19 cellular contexts compared by ENCODE assay signal in genomic region chr3:44989636-44990373, GRCh38. TPM values are rescaled to one million over a fixed set of nuclear protein-coding genes. Genes with fewer than 3 reads are reported as not detected.
A peak's percentile ranks its signal among the peaks of the same experiment; 100 is the strongest.
DNase-seq lines count a peak whose midpoint lies in the region; ATAC-seq, FAIRE-seq and TF ChIP-seq lines count a peak whose summit lies in the region.
"Had no signal": no experiment of that assay in that cellular context is flagged by ENCODE, and none has a peak within 500 bp of the region (broad histone marks: within the 10 kb centered on the region; RNA-seq: fewer than 3 reads in every experiment).

No MANE protein-coding gene starts in this region.

- intact Hi-C loops in Right ventricle myocardium superior (cut with DNase I) = no loop called here
- intact Hi-C loops in cardiac septum (cut with DNase I) = loop anchor here (5.0 kb wide), 1 partner anchor 47 kb away; no protein-coding TSS in a partner anchor
- intact Hi-C loops in endothelial cell of umbilical vein (cut with micrococcal nuclease) = no loop called here

- H3K79me2 ChIP-seq in endothelial cell of umbilical vein (ENCODE audit: control insufficient read depth, insufficient read depth, low read length) = peaks cover 20% of the 10 kb centered on the region
- H3K79me2 ChIP-seq in MM.1S (ENCODE audit: low read length) = peaks cover 56% of the 10 kb centered on the region

- peak; percentile 24 for FAIRE-seq in endothelial cell of umbilical vein (lab: Jason Lieb, UNC)
- FAIRE-seq: GM12878 had no signal

- no peak overlapping the region for H2AFZ ChIP-seq in endothelial cell of umbilical vein (ENCODE audit: low read depth, low read length)
- no peak overlapping the region for H2AFZ ChIP-seq in MM.1S (ENCODE audit: low read length)

- POLR2A ChIA-PET in endothelial cell of umbilical vein (lab: Charles Lee) = no interaction called here

- H3K4me3 ChIP-seq in endothelial cell of umbilical vein (replicated peaks in 1 of 3; ENCODE audit: insufficient read depth in 1 of 3, low read depth in 1 of 3, low read length in 3 of 3) (no peak overlapping the region), skeletal muscle tissue (ENCODE audit: low read length in 3 of 3) (no peak overlapping the region), MM.1S (ENCODE audit: low read length) (no peak overlapping the region)
- H3K4me3 ChIP-seq: GM12878, Peyer's patch had no signal

- H3K9ac ChIP-seq in endothelial cell of umbilical vein (replicated peaks; ENCODE audit: extremely low read depth, insufficient read depth, low read length) (no peak overlapping the region), skeletal muscle tissue (ENCODE audit: low read depth in 1 of 3, low read length in 3 of 3) (peak overlapping the region in 1 of 3 donors; percentile 34), MM.1S (ENCODE audit: low read length) (no peak overlapping the region)

- no peaks in the 10 kb centered on the region for H3K27me3 ChIP-seq in endothelial cell of umbilical vein (ENCODE audit: control insufficient read depth in 2 of 2, insufficient read depth in 2 of 2, low read length in 2 of 2)
- H3K27me3 ChIP-seq in skeletal muscle tissue (ENCODE audit: control insufficient read depth in 3 of 3, insufficient read depth in 3 of 3, low read length in 3 of 3) = no peaks in the 10 kb centered on the region
- H3K27me3 ChIP-seq in MM.1S (replicated peaks; ENCODE audit: insufficient read depth, low read length) = no peaks in the 10 kb centered on the region
- H3K27me3 ChIP-seq: Peyer's patch had no signal

- H3K27ac ChIP-seq in endothelial cell of umbilical vein (ENCODE audit: insufficient read depth, low read depth, low read length) (no peak overlapping the region), skeletal muscle tissue (ENCODE audit: low read depth, low read length) (peak overlapping the region; percentile 57), MM.1S (ENCODE audit: low read length) (no peak overlapping the region)
- H3K27ac ChIP-seq: Peyer's patch had no signal

- ATAC-seq in Right ventricle myocardium superior (ENCODE audit: poor library complexity) = peak; percentile 65
- ATAC-seq: GM12878 had no signal

- H3K36me3 ChIP-seq in endothelial cell of umbilical vein (ENCODE audit: control insufficient read depth in 2 of 2, extremely low read depth in 1 of 2, insufficient read depth in 2 of 2, low read length in 2 of 2) (no peaks in the 10 kb centered on the region), skeletal muscle tissue (ENCODE audit: control insufficient read depth in 3 of 3, insufficient read depth in 3 of 3, low read length in 3 of 3) (peaks cover 13 to 28% (median 24%) of the 10 kb centered on the region in 3 donors), MM.1S (replicated peaks; ENCODE audit: insufficient read depth, low read length) (peaks cover 7% of the 10 kb centered on the region)

- BruUV-seq in endothelial cell of umbilical vein (replicated peaks; lab: Mats Ljungman, UMichigan) = no TSS peak

- dilution Hi-C loops in endothelial cell of umbilical vein (cut with MboI; ENCODE audit: extremely low pct_ligation_motif_present, low sequenced_read_pairs) = no loop called here

- no peaks in the 10 kb centered on the region for H3K9me3 ChIP-seq in endothelial cell of umbilical vein (replicated peaks; ENCODE audit: control insufficient read depth, insufficient read depth, low read length)
- no peaks in the 10 kb centered on the region for H3K9me3 ChIP-seq in skeletal muscle tissue (ENCODE audit: control insufficient read depth in 3 of 3, low read length in 3 of 3)
- H3K9me3 ChIP-seq in MM.1S (replicated peaks; ENCODE audit: insufficient read depth, low read length) = no peaks in the 10 kb centered on the region
- H3K9me3 ChIP-seq: Peyer's patch had no signal

- H3K4me1 ChIP-seq in endothelial cell of umbilical vein (ENCODE audit: control insufficient read depth, extremely low read depth, insufficient read depth, low read length) (no peaks in the 10 kb centered on the region), skeletal muscle tissue (ENCODE audit: control insufficient read depth in 3 of 3, insufficient read depth in 3 of 3, low read length in 3 of 3) (peaks cover 15 to 40% (median 25%) of the 10 kb centered on the region in 3 donors), MM.1S (ENCODE audit: low read length) (no peaks in the 10 kb centered on the region)

- no peak overlapping the region for H3K4me2 ChIP-seq in endothelial cell of umbilical vein (ENCODE audit: insufficient read depth, low read length)
- H3K4me2 ChIP-seq in MM.1S (ENCODE audit: low read depth, low read length) = no peak overlapping the region

- no peaks in the 10 kb centered on the region for H3F3A ChIP-seq in MM.1S (ENCODE audit: insufficient read depth, low read length)

- no peaks in the 10 kb centered on the region for H3K9me1 ChIP-seq in endothelial cell of umbilical vein (replicated peaks; ENCODE audit: control insufficient read depth, extremely low read depth, insufficient read depth, low read length)

- H4K20me1 ChIP-seq in endothelial cell of umbilical vein (replicated peaks; ENCODE audit: control insufficient read depth, extremely low read depth, insufficient read depth, low read length) = peaks cover 3% of the 10 kb centered on the region
- H4K20me1 ChIP-seq in MM.1S (ENCODE audit: insufficient read depth, low read length) = no peaks in the 10 kb centered on the region

- CTCF ChIA-PET in endothelial cell of umbilical vein (lab: Charles Lee) = no interaction called here

- DNase-seq in Right ventricle myocardium superior (no peak), cardiac septum (ENCODE audit: low spot score) (no peak), MV-4-11 (lab: John Stamatoyannopoulos, UW) (peak; percentile 66), endothelial cell of umbilical vein (ENCODE audit: low read depth, low spot score) (no peak), islet precursor cell (no peak), MM.1S (no peak)
- DNase-seq in effector CD4-positive, alpha-beta T cell = no peak
- DNase-seq: CD4-positive, CD25-positive, alpha-beta regulatory T cell; DMS53; KG1; NCI-H1436; NCI-H2029 treated with DMSO at 0.1 percent for 48 hours; NCI-H510A treated with DMSO at 0.1 percent for 48 hours; Peyer's patch; SHP77 treated with DMSO at 0.1 percent for 48 hours had no signal

- TF ChIP-seq POLR2A in endothelial cell of umbilical vein (IDR thresholded peaks at IDR 0.05; ENCODE audit: low read depth, low read length) = no peak

- no peak for TF ChIP-seq CTCF in endothelial cell of umbilical vein (IDR thresholded peaks at IDR 0.05; ENCODE audit: extremely low read depth in 1 of 2, insufficient read depth in 1 of 2, low read depth in 1 of 2, low read length in 2 of 2)
- TF ChIP-seq CTCF in MM.1S (IDR thresholded peaks at IDR 0.05; ENCODE audit: low read length) = no peak

- H3K9me2 ChIP-seq in MM.1S (replicated peaks; ENCODE audit: insufficient read depth, low read length) = no peaks in the 10 kb centered on the region

TF ChIP-seq in endothelial cell of umbilical vein, 7 proteins besides CTCF, POLR2A, EP300 and RAD21:
- TF ChIP-seq MAX (IDR thresholded peaks at IDR 0.05; ENCODE audit: insufficient read depth, insufficient read length) = no peak
- TF ChIP-seq EZH2 (IDR thresholded peaks at IDR 0.05; ENCODE audit: borderline replicate concordance, low read depth, low read length, severe bottlenecking) = no peak
- TF ChIP-seq JUN (IDR thresholded peaks at IDR 0.05; ENCODE audit: borderline replicate concordance, insufficient read depth, insufficient read length, low read depth) = no peak
- TF ChIP-seq POLR2AphosphoS5 (IDR thresholded peaks at IDR 0.05; ENCODE audit: insufficient read depth, low read depth, low read length) = no peak
- TF ChIP-seq MYC (IDR thresholded peaks at IDR 0.05; ENCODE audit: low read depth, low read length) = no peak
- no peak for TF ChIP-seq GATA2 (IDR thresholded peaks at IDR 0.05; ENCODE audit: insufficient read depth, insufficient read length, low read depth, low read length)
- TF ChIP-seq FOS (IDR thresholded peaks at IDR 0.05; ENCODE audit: borderline replicate concordance, insufficient read depth, low read length) = no peak

RNA-seq across cellular contexts. Expression of gene EXOSC7, which starts 13.8 kb away (rescaled TPM):
- total RNA-seq in Right ventricle myocardium superior = 24.4 TPM
- total RNA-seq in cardiac septum = 29.6 TPM
- total RNA-seq in endothelial cell of umbilical vein = 44.5 and 46.2 TPM in 2 replicates
- polyA plus RNA-seq in endothelial cell of umbilical vein = 35.3 and 53.8 TPM in 2 replicates
- polyA plus RNA-seq in endothelial cell of umbilical vein (2011; cell fraction: cytosol; rRNA removed) = 62.1 and 71.9 TPM in 2 replicates
- polyA plus RNA-seq in endothelial cell of umbilical vein (2011; cell fraction: nucleus; rRNA removed) = 50.0 and 63.3 TPM in 2 replicates
- polyA plus RNA-seq in endothelial cell of umbilical vein (2012) = 60.1 and 71.0 TPM in 2 replicates
- polyA minus RNA-seq in endothelial cell of umbilical vein = 42.3 and 48.3 TPM in 2 replicates
- 16.2 TPM for polyA minus RNA-seq in endothelial cell of umbilical vein (2011; cell fraction: cytosol; rRNA and poly(A)+ RNA removed)
- polyA minus RNA-seq in endothelial cell of umbilical vein (2011; cell fraction: nucleus; rRNA and poly(A)+ RNA removed) = 34.7 and 46.8 TPM in 2 replicates
- 36.0 TPM for total RNA-seq in skeletal muscle tissue

RNA-seq across cellular contexts. Expression of gene ZDHHC3, which starts 13.8 kb away (rescaled TPM):
- 35.6 TPM for total RNA-seq in Right ventricle myocardium superior
- 43.8 TPM for total RNA-seq in cardiac septum
- 62.4 and 62.7 TPM in 2 replicates for total RNA-seq in endothelial cell of umbilical vein
- 97.1 and 131 TPM in 2 replicates for polyA plus RNA-seq in endothelial cell of umbilical vein
- 102 and 116 TPM in 2 replicates for polyA plus RNA-seq in endothelial cell of umbilical vein (2011; cell fraction: cytosol; rRNA removed)
- polyA plus RNA-seq in endothelial cell of umbilical vein (2011; cell fraction: nucleus; rRNA removed) = 95.9 and 110 TPM in 2 replicates
- 55.8 and 66.8 TPM in 2 replicates for polyA plus RNA-seq in endothelial cell of umbilical vein (2012)
- polyA minus RNA-seq in endothelial cell of umbilical vein = 263 and 303 TPM in 2 replicates
- polyA minus RNA-seq in endothelial cell of umbilical vein (2011; cell fraction: cytosol; rRNA and poly(A)+ RNA removed) = 51.7 TPM
- polyA minus RNA-seq in endothelial cell of umbilical vein (2011; cell fraction: nucleus; rRNA and poly(A)+ RNA removed) = 60.0 and 67.5 TPM in 2 replicates
- total RNA-seq in skeletal muscle tissue = 25.6 TPM

RNA-seq across cellular contexts. Expression of gene CLEC3B, which starts 36.3 kb away (rescaled TPM):
- total RNA-seq in Right ventricle myocardium superior (78.6 TPM), cardiac septum (77.1 TPM), endothelial cell of umbilical vein (not detected in 2 replicates), skeletal muscle tissue (129 TPM)
- 1.8 and 3.2 TPM in 2 replicates for polyA plus RNA-seq in endothelial cell of umbilical vein
- 1.0 and 1.5 TPM in 2 replicates for polyA plus RNA-seq in endothelial cell of umbilical vein (2011; cell fraction: cytosol; rRNA removed)
- polyA plus RNA-seq in endothelial cell of umbilical vein (2011; cell fraction: nucleus; rRNA removed) = 0.18 and 0.91 TPM in 2 replicates
- 0.85 TPM in 1 of 2 replicates, not detected in the other for polyA plus RNA-seq in endothelial cell of umbilical vein (2012)
- 0.21 TPM in 1 of 2 replicates, not detected in the other for polyA minus RNA-seq in endothelial cell of umbilical vein
- polyA minus RNA-seq in endothelial cell of umbilical vein (2011; cell fraction: cytosol; rRNA and poly(A)+ RNA removed) = not detected
- polyA minus RNA-seq in endothelial cell of umbilical vein (2011; cell fraction: nucleus; rRNA and poly(A)+ RNA removed) = not detected in 2 replicates
- total RNA-seq: A172, M059J had no signal
- polyA plus RNA-seq: GM12878 had no signal

Comparison
In these comparisons a context has a peak if more than half of its experiments do, and no peak if none do; other contexts are left out.
1. RNA of gene CLEC3B, which starts 36.3 kb away (total RNA-seq): 129 TPM in skeletal muscle tissue (single experiment), 78.6 TPM in Right ventricle myocardium superior (single experiment) and 77.1 TPM in cardiac septum (single experiment); not detected in endothelial cell of umbilical vein; every median in the first group is over 10 times any median in the second.